Comparison of ENCODE assay signal across 12 cellular contexts in genomic region chr17:28338056-28338768, GRCh38. TPM values are rescaled to one million over a fixed set of nuclear protein-coding genes. Genes with fewer than 3 reads are reported as not detected.
DNase-seq lines count a peak whose midpoint lies in the region; ATAC-seq and TF ChIP-seq lines count a peak whose summit lies in the region.
"Had no signal": no experiment of that assay in that cellular context is flagged by ENCODE, and none has a peak within 500 bp of the region (broad histone marks: within the 10 kb centered on the region; RNA-seq: fewer than 3 reads in every experiment).

No MANE protein-coding gene starts in this region.

- peak in 2 of 4 donors; percentile 24 to 50 for TF ChIP-seq EP300 in upper lobe of left lung (IDR thresholded peaks at IDR 0.05)

- ATAC-seq in lower lobe of right lung (no peak), upper lobe of left lung (ENCODE audit: low FRiP score in 2 of 2) (no peak), HG02759 (IDR thresholded peaks at IDR 0.05; ENCODE audit: unreplicated experiment) (no peak)
- ATAC-seq: left lobe of liver had no signal

- H3K4me3 ChIP-seq in choroid plexus epithelial cell (ENCODE audit: low read depth, low read length): no peak overlapping the region
- peak overlapping the region; percentile 2 for H3K4me3 ChIP-seq in lower lobe of right lung
- H3K4me3 ChIP-seq in upper lobe of left lung: peak overlapping the region in 1 of 4 donors; percentile 11

- peak overlapping the region; percentile 99 for H3K27ac ChIP-seq in lower lobe of right lung
- H3K27ac ChIP-seq in upper lobe of left lung: peak overlapping the region; percentile 50 to 97 (median 83)

- intact Hi-C loops in lower lobe of right lung (cut with DNase I): no loop called here

- H3K27me3 ChIP-seq in lower lobe of right lung (ENCODE audit: low read depth): no peaks in the 10 kb centered on the region
- H3K27me3 ChIP-seq in upper lobe of left lung: no peaks in the 10 kb centered on the region

- 18 to 50% methylated on average over 5 of the region's 5 CpGs for WGBS in upper lobe of left lung, 2 donors

- no peak for TF ChIP-seq POLR2A in upper lobe of left lung (IDR thresholded peaks at IDR 0.05)

- TF ChIP-seq CTCF in choroid plexus epithelial cell (conservative IDR thresholded peaks at IDR 0.05; ENCODE audit: low read depth, low read length) (no peak), lower lobe of right lung (IDR thresholded peaks at IDR 0.05) (no peak), upper lobe of left lung (IDR thresholded peaks at IDR 0.05) (no peak)

- DNase-seq in activated effector memory CD4-positive, alpha-beta T cell treated with anti-CD3 and anti-CD28 coated beads, Interleukin-2, amount 50 U/mL, for 16 hours: peak; percentile 33
- no peak for DNase-seq in activated effector memory CD4-positive, alpha-beta T cell treated with Interleukin-2 at 50 U/mL for 16 hours
- DNase-seq in choroid plexus epithelial cell (ENCODE audit: low read depth): peak; percentile 41
- no peak for DNase-seq in lower lobe of right lung
- no peak for DNase-seq in upper lobe of left lung
- no peak for DNase-seq in foreskin melanocyte
- DNase-seq in stimulated activated CD4-positive, alpha-beta T cell treated with anti-CD3 and anti-CD28 coated beads, Interleukin-4, amount 100 ng/mL, for 1 hour: no peak
- DNase-seq: amniotic stem cell, H7, NCI-H524 treated with DMSO at 0.1 percent for 48 hours had no signal

- H3K4me1 ChIP-seq in lower lobe of right lung (peaks cover 54% of the 10 kb centered on the region), upper lobe of left lung (peaks cover 36 to 58% (median 42%) of the 10 kb centered on the region in 4 donors)

- H3K9me3 ChIP-seq in lower lobe of right lung (no peaks in the 10 kb centered on the region), upper lobe of left lung (no peaks in the 10 kb centered on the region)

- H3K36me3 ChIP-seq in lower lobe of right lung (peaks cover 39% of the 10 kb centered on the region), upper lobe of left lung (peaks cover 23 to 40% (median 37%) of the 10 kb centered on the region in 4 donors)

RNA-seq across cellular contexts. Expression of gene TNFAIP1, which starts 2.7 kb away (rescaled TPM):
- 56.1 TPM for total RNA-seq in lower lobe of right lung
- total RNA-seq in upper lobe of left lung: 10 to 100 TPM; 27.2 to 74.3 (median 46.4) TPM

RNA-seq across cellular contexts. Expression of gene IFT20, which starts 2.9 kb away (rescaled TPM):
- total RNA-seq in lower lobe of right lung (33.2 TPM), upper lobe of left lung (10 to 100 TPM; 28.6 to 60.8 (median 44.3) TPM)

RNA-seq across cellular contexts. Expression of gene POLDIP2, which starts 19.1 kb away (rescaled TPM):
- 54.7 TPM for total RNA-seq in lower lobe of right lung
- total RNA-seq in upper lobe of left lung: 10 to 100 TPM; 50.3 to 74.5 (median 60.0) TPM

RNA-seq across cellular contexts. Expression of gene TMEM97, which starts 19.2 kb away (rescaled TPM):
- total RNA-seq in lower lobe of right lung (51.5 TPM), upper lobe of left lung (10 to 100 TPM; 19.8 to 47.9 (median 37.6) TPM)

RNA-seq across cellular contexts. Expression of gene SEBOX, which starts 26.8 kb away (rescaled TPM):
- total RNA-seq in lower lobe of right lung (not detected), upper lobe of left lung (not detected)
- total RNA-seq: H7, left lobe of liver had no signal

Comparison
In these comparisons a context has a peak if more than half of its experiments do, and no peak if none do; other contexts are left out.
1. DNase-seq: peak in activated effector memory CD4-positive, alpha-beta T cell treated with anti-CD3 and anti-CD28 coated beads, Interleukin-2, amount 50 U/mL, for 16 hours (single experiment) and choroid plexus epithelial cell (single experiment); none in activated effector memory CD4-positive, alpha-beta T cell treated with Interleukin-2 at 50 U/mL for 16 hours (single experiment), lower lobe of right lung (single experiment), upper lobe of left lung (0 of 2), foreskin melanocyte (single experiment) and stimulated activated CD4-positive, alpha-beta T cell treated with anti-CD3 and anti-CD28 coated beads, Interleukin-4, amount 100 ng/mL, for 1 hour (single experiment).